1 cellular context compared by ENCODE assay signal in the genomic region with DNA sequence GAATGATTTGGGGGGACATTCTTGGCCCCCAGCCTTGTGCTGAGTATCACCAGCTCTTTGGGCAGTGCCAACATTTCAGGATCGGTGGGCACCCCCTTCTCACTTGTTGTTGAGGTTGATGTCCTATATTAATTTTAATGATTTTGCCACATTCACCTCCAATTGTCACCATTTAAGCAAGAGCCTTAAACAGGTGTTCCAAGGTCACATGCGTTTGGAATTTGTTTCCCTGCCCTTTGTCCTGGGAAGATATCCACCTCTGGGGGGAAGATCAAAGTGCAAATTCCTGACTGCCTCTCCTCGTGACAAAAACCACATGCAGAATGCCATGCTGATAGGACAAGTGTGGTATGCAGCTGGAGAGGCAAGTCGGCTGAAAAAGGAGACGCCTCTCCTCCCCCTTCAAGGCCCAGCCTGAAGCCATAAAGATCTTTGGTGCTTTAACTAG.
TF ChIP-seq lines count a peak whose summit lies in the region.

No MANE protein-coding gene starts in this region.

TF ChIP-seq in IMR-90, 13 proteins besides CTCF, POLR2A, EP300 and RAD21 (continued from another document):
- TF ChIP-seq, protein P1, sequence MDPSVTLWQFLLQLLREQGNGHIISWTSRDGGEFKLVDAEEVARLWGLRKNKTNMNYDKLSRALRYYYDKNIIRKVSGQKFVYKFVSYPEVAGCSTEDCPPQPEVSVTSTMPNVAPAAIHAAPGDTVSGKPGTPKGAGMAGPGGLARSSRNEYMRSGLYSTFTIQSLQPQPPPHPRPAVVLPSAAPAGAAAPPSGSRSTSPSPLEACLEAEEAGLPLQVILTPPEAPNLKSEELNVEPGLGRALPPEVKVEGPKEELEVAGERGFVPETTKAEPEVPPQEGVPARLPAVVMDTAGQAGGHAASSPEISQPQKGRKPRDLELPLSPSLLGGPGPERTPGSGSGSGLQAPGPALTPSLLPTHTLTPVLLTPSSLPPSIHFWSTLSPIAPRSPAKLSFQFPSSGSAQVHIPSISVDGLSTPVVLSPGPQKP (IDR thresholded peaks at IDR 0.05; ENCODE audit: borderline replicate concordance, low read depth, low read length): no peak
- no peak for TF ChIP-seq CEBPB (IDR thresholded peaks at IDR 0.05; ENCODE audit: low read depth, low read length)
TF ChIP-seq in IMR-90: peak in this region for 1.
